ENCODE assay signal across 12 cellular contexts in the genomic region with DNA sequence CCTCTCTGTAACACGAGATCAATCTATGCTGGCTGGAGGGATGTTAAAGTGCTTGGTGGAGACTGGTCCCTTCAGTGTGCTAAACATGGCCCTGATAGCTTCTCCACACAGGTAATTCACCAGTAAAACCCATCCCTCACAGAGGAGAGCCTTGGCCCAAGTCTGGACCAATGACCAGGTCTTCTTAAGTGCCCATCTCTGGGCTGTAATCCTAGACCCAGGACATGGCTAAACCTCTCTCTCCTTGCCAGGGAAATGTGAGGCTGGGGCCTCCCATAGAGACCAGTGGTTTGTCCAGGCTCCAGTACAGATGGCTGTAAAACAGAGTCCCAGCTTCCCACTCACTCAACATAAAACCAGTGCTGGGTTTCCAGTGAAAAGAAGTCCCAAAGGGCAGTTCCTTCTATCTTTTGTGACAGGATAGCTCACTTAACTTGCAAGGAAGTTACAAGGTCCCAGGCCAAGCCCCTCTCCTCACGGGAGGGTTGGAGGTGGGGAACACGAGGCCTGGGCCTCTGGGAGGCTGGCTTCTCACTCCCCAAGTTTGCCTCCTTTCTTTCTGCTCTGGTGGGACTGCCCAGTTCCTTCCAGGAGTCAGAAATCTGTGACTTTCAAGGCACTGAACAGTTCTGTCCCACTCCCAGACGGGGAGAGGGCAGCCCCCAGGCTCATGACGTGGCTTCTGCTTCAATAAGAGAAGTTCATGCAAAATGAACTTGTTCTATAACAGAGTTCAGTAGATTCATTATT. TPM values are rescaled to one million over a fixed set of nuclear protein-coding genes. Genes with fewer than 3 reads are reported as not detected.
"Had no signal": no experiment of that assay in that cellular context is flagged by ENCODE, and none has a peak within 500 bp of the region (broad histone marks: within the 10 kb centered on the region; RNA-seq: fewer than 3 reads in every experiment).

No MANE protein-coding gene starts in this region.

- H3K9me3 ChIP-seq: neutrophil had no signal

- DNase-seq: activated CD4-positive, alpha-beta memory T cell treated with anti-CD3 and anti-CD28 coated beads for 36 hours; anterior cingulate cortex; foreskin keratinocyte; right cardiac atrium; stimulated activated CD4-positive, alpha-beta T cell treated with anti-CD3 and anti-CD28 coated beads, Interleukin-1b, Interleukin-23, amount 100 ng/mL, for 48 hours; substantia nigra; T-helper 1 cell had no signal

- H3K4me1 ChIP-seq: foreskin keratinocyte had no signal

- H3K36me3 ChIP-seq: neutrophil had no signal

- ATAC-seq: activated naive CD4-positive, alpha-beta T cell treated with anti-CD3 and anti-CD28 coated beads, Interleukin-2, amount 50 U/mL, for 72 hours; foreskin keratinocyte; left lobe of liver; right cardiac atrium; stimulated activated memory B cell treated with anti-CD40 and anti-IgM and Interleukin-4, amounts not matched to agents 10 μg/mL and 1 μg/mL and 100 μg/mL, for 72 hours had no signal

- H3K27ac ChIP-seq: foreskin keratinocyte, neutrophil, VCaP had no signal

- H3K27me3 ChIP-seq: foreskin keratinocyte had no signal

RNA-seq across cellular contexts. Expression of gene KIF17, which starts 2.2 kb away (rescaled TPM):
- total RNA-seq: activated CD4-positive, alpha-beta memory T cell treated with anti-CD3 and anti-CD28 coated beads for 36 hours had no signal
